ENCODE assay signal across 19 cellular contexts in the genomic region with DNA sequence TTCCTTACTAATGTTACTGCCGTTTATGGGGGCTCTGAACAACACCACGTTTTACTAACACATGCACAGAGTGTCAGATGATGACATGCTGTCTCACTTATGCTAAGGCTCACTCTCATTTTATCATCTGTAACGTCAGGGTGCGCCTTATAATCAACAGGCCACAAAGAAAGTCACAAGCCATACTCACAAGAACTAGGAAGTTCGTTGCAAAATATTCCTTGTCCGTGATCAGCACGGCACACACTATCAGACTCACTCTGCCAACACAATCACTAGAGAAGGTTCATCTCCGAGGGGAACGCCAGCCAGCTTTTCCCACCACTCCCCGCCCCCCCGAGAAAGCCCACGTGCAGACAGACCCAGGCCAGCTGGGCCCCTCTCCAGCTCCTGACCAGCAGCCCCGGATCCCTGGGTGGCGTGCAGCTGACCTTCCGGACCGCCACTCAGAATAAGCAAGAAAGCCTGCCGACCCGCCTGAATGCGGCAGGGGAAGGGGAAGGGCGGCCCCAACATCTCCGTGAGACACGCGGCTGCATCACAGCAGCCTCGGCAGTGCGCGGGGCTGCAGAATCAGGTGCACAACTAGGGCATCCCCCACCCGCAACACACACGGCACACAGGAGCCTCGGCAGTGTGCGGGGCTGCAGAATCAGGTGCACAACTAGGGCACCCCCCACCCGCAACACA. TPM values are rescaled to one million over a fixed set of nuclear protein-coding genes. Genes with fewer than 3 reads are reported as not detected.
DNase-seq lines count a peak whose midpoint lies in the region; ATAC-seq and TF ChIP-seq lines count a peak whose summit lies in the region.
"Had no signal": no experiment of that assay in that cellular context is flagged by ENCODE, and none has a peak within 500 bp of the region (broad histone marks: within the 10 kb centered on the region; RNA-seq: fewer than 3 reads in every experiment).

No MANE protein-coding gene starts in this region.

- 68% methylated on average over 31 of the region's 31 CpGs for WGBS in right cardiac atrium

- no peaks in the 10 kb centered on the region for H3K9me3 ChIP-seq in right cardiac atrium (ENCODE audit: control insufficient read depth, low read length)
- H3K9me3 ChIP-seq: neutrophil had no signal

- peaks cover 2% of the 10 kb centered on the region for H3K36me3 Mint-ChIP-seq in activated naive CD8-positive, alpha-beta T cell treated with anti-CD3 and anti-CD28 coated beads, Interleukin-2, amount 50 U/mL, for 24 hours (ENCODE audit: low read depth)
- H3K36me3 Mint-ChIP-seq in activated naive CD8-positive, alpha-beta T cell treated with anti-CD3 and anti-CD28 coated beads for 36 hours = no peaks in the 10 kb centered on the region
- peaks cover 1% of the 10 kb centered on the region for H3K36me3 Mint-ChIP-seq in WTC11
- H3K36me3 Mint-ChIP-seq in naive thymus-derived CD8-positive, alpha-beta T cell = no peaks in the 10 kb centered on the region

- no peak overlapping the region for H3K27ac Mint-ChIP-seq in activated naive CD8-positive, alpha-beta T cell treated with anti-CD3 and anti-CD28 coated beads, Interleukin-2, amount 50 U/mL, for 24 hours
- no peak overlapping the region for H3K27ac Mint-ChIP-seq in activated naive CD8-positive, alpha-beta T cell treated with anti-CD3 and anti-CD28 coated beads for 36 hours
- peak overlapping the region; percentile 92 for H3K27ac Mint-ChIP-seq in WTC11
- peak overlapping the region in 1 of 10 donors; percentile 44 for H3K27ac Mint-ChIP-seq in naive thymus-derived CD8-positive, alpha-beta T cell

- H3K4me3 ChIP-seq in right cardiac atrium (ENCODE audit: low read length) = no peak overlapping the region
- H3K4me3 ChIP-seq: lung had no signal

- CTCF ChIA-PET in WTC11 (lab: Charles Lee) = interaction anchor here (1.2 to 5.0 kb wide), 4 partner anchors 15 to 48 kb away, joined by 3 to 48 read pairs (median 8); no protein-coding TSS in a partner anchor

- H3K4me1 Mint-ChIP-seq in activated naive CD8-positive, alpha-beta T cell treated with anti-CD3 and anti-CD28 coated beads, Interleukin-2, amount 50 U/mL, for 24 hours = peaks cover 42% of the 10 kb centered on the region
- peaks cover 22% of the 10 kb centered on the region for H3K4me1 Mint-ChIP-seq in activated naive CD8-positive, alpha-beta T cell treated with anti-CD3 and anti-CD28 coated beads for 36 hours
- peaks cover 25% of the 10 kb centered on the region for H3K4me1 Mint-ChIP-seq in WTC11
- peaks cover 23 to 53% (median 31%) of the 10 kb centered on the region in 4 donors for H3K4me1 Mint-ChIP-seq in naive thymus-derived CD8-positive, alpha-beta T cell

- DNase-seq in activated naive CD8-positive, alpha-beta T cell treated with anti-CD3 and anti-CD28 coated beads, Interleukin-2, amount 50 U/mL, for 24 hours = no peak
- no peak for DNase-seq in activated naive CD8-positive, alpha-beta T cell treated with anti-CD3 and anti-CD28 coated beads for 36 hours
- DNase-seq in WTC11 (ENCODE audit: low spot score) = no peak
- DNase-seq in right cardiac atrium = peak in 2 of 3 donors; percentile 47 to 63
- DNase-seq in superior temporal gyrus (ENCODE audit: extremely low spot score) = peak; percentile 20
- no peak for DNase-seq in naive thymus-derived CD8-positive, alpha-beta T cell
- DNase-seq in activated T-cell treated with anti-CD3 and anti-CD28 coated beads, Interleukin-2, amount 50 U/mL, for 48 hours = no peak
- no peak for DNase-seq in NCI-H510A treated with DMSO at 0.1 percent for 48 hours (lab: John Stamatoyannopoulos, UW)
- DNase-seq: ACHN; activated naive CD4-positive, alpha-beta T cell; central memory CD4-positive, alpha-beta T cell; NCI-H1930; T1000 had no signal

- H3K27me3 ChIP-seq in right cardiac atrium (ENCODE audit: control insufficient read depth, insufficient read depth) = no peaks in the 10 kb centered on the region

- POLR2A ChIA-PET in WTC11 (lab: Charles Lee) = no interaction called here
- POLR2A ChIA-PET in naive thymus-derived CD8-positive, alpha-beta T cell (lab: Charles Lee) = interaction anchor here (0.6 to 5.4 kb wide), 2 partner anchors 13 kb away, joined by 3 to 35 read pairs; no protein-coding TSS in a partner anchor

- no peak for ATAC-seq in activated naive CD8-positive, alpha-beta T cell treated with anti-CD3 and anti-CD28 coated beads, Interleukin-2, amount 50 U/mL, for 24 hours
- ATAC-seq in WTC11 (no peak), right cardiac atrium (no peak)
- no peak for ATAC-seq in naive thymus-derived CD8-positive, alpha-beta T cell

- intact Hi-C loops in right cardiac atrium (cut with DNase I) = no loop called here

- no peaks in the 10 kb centered on the region for H3K9me3 Mint-ChIP-seq in activated naive CD8-positive, alpha-beta T cell treated with anti-CD3 and anti-CD28 coated beads, Interleukin-2, amount 50 U/mL, for 24 hours
- no peaks in the 10 kb centered on the region for H3K9me3 Mint-ChIP-seq in activated naive CD8-positive, alpha-beta T cell treated with anti-CD3 and anti-CD28 coated beads for 36 hours
- no peaks in the 10 kb centered on the region for H3K9me3 Mint-ChIP-seq in WTC11
- H3K9me3 Mint-ChIP-seq in naive thymus-derived CD8-positive, alpha-beta T cell = no peaks in the 10 kb centered on the region

- peaks cover 9% of the 10 kb centered on the region for H3K4me1 ChIP-seq in right cardiac atrium (ENCODE audit: control insufficient read depth, insufficient read depth, low read length)

- peaks cover 22% of the 10 kb centered on the region for H3K27me3 Mint-ChIP-seq in activated naive CD8-positive, alpha-beta T cell treated with anti-CD3 and anti-CD28 coated beads, Interleukin-2, amount 50 U/mL, for 24 hours
- H3K27me3 Mint-ChIP-seq in activated naive CD8-positive, alpha-beta T cell treated with anti-CD3 and anti-CD28 coated beads for 36 hours = no peaks in the 10 kb centered on the region
- no peaks in the 10 kb centered on the region for H3K27me3 Mint-ChIP-seq in WTC11 (ENCODE audit: low read depth)
- peaks cover 0 to 20% (median 0%) of the 10 kb centered on the region in 5 donors for H3K27me3 Mint-ChIP-seq in naive thymus-derived CD8-positive, alpha-beta T cell

- H3K27ac ChIP-seq in right cardiac atrium (ENCODE audit: low read length) = no peak overlapping the region
- H3K27ac ChIP-seq: GM23248, neutrophil had no signal

- no peak for TF ChIP-seq CTCF in WTC11 (IDR thresholded peaks at IDR 0.05)

- H3K4me3 Mint-ChIP-seq in activated naive CD8-positive, alpha-beta T cell treated with anti-CD3 and anti-CD28 coated beads, Interleukin-2, amount 50 U/mL, for 24 hours = peak overlapping the region; percentile 24
- H3K4me3 Mint-ChIP-seq in activated naive CD8-positive, alpha-beta T cell treated with anti-CD3 and anti-CD28 coated beads for 36 hours = no peak overlapping the region
- H3K4me3 Mint-ChIP-seq in WTC11 = no peak overlapping the region
- H3K4me3 Mint-ChIP-seq in naive thymus-derived CD8-positive, alpha-beta T cell = peak overlapping the region in 3 of 10 donors; percentile 16 to 62 (median 57)

TF ChIP-seq in WTC11, 78 proteins besides CTCF, POLR2A, EP300 and RAD21:
- TF ChIP-seq JAZF1 (CRISPR knock-in tag; IDR thresholded peaks at IDR 0.05) (no peak), GABPB1 (CRISPR knock-in tag; IDR thresholded peaks at IDR 0.05) (no peak)

RNA-seq across cellular contexts. Expression of a gene that starts 2.7 kb away (rescaled TPM):
- 1 to 10 TPM; 2.4 to 2.8 TPM for total RNA-seq in activated naive CD8-positive, alpha-beta T cell treated with anti-CD3 and anti-CD28 coated beads for 36 hours
- total RNA-seq in WTC11 (2021) (0.87 to 1.1 TPM (median 0.92 TPM) in 3 replicates), right cardiac atrium (10 to 100 TPM in 2 of 4 donors, 1 to 10 TPM in 2; 4.2 to 19.7 (median 14.1) TPM)
- 17.3 TPM for polyA plus RNA-seq in right cardiac atrium
- total RNA-seq in naive thymus-derived CD8-positive, alpha-beta T cell = 1 to 10 TPM; 7.0 to 9.5 TPM
- 1 to 10 TPM; 1.4 to 3.8 (median 2.5) TPM for polyA plus RNA-seq in naive thymus-derived CD8-positive, alpha-beta T cell

RNA-seq across cellular contexts. Expression of a gene that starts 46.3 kb away (rescaled TPM):
- under 1 TPM; 0.14 to 0.37 TPM for total RNA-seq in activated naive CD8-positive, alpha-beta T cell treated with anti-CD3 and anti-CD28 coated beads for 36 hours
- 0.28 to 0.87 TPM (median 0.41 TPM) in 3 replicates for total RNA-seq in WTC11 (2021)
- 1 to 10 TPM; 3.0 to 6.7 (median 4.5) TPM for total RNA-seq in right cardiac atrium
- 3.6 TPM for polyA plus RNA-seq in right cardiac atrium
- under 1 TPM in 1 of 2 experiments, not detected in 1; 0.25 TPM for total RNA-seq in naive thymus-derived CD8-positive, alpha-beta T cell
- under 1 TPM in 1 of 3 donors, not detected in 2; 0.11 TPM for polyA plus RNA-seq in naive thymus-derived CD8-positive, alpha-beta T cell

RNA-seq across cellular contexts. Expression of a gene that starts 58.6 kb away (rescaled TPM):
- not detected for total RNA-seq in activated naive CD8-positive, alpha-beta T cell treated with anti-CD3 and anti-CD28 coated beads for 36 hours
- total RNA-seq in WTC11 (2021) (0.48 TPM in 1 of 3 replicates, not detected in the others), right cardiac atrium (not detected)
- not detected for polyA plus RNA-seq in right cardiac atrium
- total RNA-seq in naive thymus-derived CD8-positive, alpha-beta T cell = not detected
- not detected for polyA plus RNA-seq in naive thymus-derived CD8-positive, alpha-beta T cell
- total RNA-seq: epithelial cell of proximal tubule, GM23248, LHCN-M2, smooth muscle cell had no signal
- polyA plus RNA-seq: GM23248, smooth muscle cell had no signal

Comparison
In these comparisons a context has a peak if more than half of its experiments do, and no peak if none do; other contexts are left out.
1. DNase-seq: peak in right cardiac atrium (2 of 3) and superior temporal gyrus (single experiment); none in activated naive CD8-positive, alpha-beta T cell treated with anti-CD3 and anti-CD28 coated beads, Interleukin-2, amount 50 U/mL, for 24 hours (single experiment), activated naive CD8-positive, alpha-beta T cell treated with anti-CD3 and anti-CD28 coated beads for 36 hours (single experiment), WTC11 (single experiment), naive thymus-derived CD8-positive, alpha-beta T cell (0 of 10), activated T-cell treated with anti-CD3 and anti-CD28 coated beads, Interleukin-2, amount 50 U/mL, for 48 hours (0 of 2) and NCI-H510A treated with DMSO at 0.1 percent for 48 hours (single experiment).